1 cellular context compared by ENCODE assay signal in the genomic region with DNA sequence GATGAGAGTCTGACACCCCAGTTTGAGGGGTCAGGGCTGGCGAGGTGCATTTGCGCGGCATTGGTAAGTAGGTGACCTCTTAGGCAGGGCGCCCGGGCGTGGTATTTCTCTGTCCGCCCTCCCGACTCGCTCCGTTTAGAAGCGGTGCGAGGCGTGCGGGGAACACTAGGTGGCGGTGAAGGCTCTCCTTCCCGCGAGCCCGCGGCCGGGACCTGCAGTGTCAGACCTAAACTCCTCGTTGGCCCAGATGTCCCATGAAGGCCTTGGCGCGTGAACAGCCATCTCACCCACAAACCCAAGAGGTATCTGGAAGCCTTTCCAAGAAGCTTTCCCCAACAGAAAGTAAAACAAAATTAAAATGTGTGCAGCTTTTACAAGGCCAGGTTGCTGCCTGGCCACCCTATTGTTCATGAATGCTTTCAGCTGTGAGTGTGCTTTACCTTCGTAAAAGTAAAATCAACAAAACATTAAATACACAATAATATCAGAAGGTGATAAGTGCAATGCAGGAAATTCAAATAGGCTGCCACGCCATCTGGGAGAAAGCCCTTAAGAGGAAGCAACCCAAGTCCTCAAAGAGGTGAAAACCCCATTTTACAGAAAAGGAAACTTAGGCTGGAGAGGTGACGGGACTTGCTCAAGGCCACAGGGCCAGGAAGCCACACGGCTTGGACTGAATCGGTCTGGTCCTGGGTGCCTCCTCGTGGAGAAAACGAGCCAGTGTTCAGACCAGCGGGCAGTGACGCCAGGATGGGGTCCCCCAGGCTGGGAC.
TF ChIP-seq lines count a peak whose summit lies in the region.

No MANE protein-coding gene starts in this region.

TF ChIP-seq in GM12878, 131 proteins besides CTCF, POLR2A, EP300 and RAD21 (continued from another document):
- TF ChIP-seq, protein P1, sequence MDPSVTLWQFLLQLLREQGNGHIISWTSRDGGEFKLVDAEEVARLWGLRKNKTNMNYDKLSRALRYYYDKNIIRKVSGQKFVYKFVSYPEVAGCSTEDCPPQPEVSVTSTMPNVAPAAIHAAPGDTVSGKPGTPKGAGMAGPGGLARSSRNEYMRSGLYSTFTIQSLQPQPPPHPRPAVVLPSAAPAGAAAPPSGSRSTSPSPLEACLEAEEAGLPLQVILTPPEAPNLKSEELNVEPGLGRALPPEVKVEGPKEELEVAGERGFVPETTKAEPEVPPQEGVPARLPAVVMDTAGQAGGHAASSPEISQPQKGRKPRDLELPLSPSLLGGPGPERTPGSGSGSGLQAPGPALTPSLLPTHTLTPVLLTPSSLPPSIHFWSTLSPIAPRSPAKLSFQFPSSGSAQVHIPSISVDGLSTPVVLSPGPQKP (IDR thresholded peaks at IDR 0.05; ENCODE audit: low read depth, low read length): no peak
- TF ChIP-seq, protein P2, sequence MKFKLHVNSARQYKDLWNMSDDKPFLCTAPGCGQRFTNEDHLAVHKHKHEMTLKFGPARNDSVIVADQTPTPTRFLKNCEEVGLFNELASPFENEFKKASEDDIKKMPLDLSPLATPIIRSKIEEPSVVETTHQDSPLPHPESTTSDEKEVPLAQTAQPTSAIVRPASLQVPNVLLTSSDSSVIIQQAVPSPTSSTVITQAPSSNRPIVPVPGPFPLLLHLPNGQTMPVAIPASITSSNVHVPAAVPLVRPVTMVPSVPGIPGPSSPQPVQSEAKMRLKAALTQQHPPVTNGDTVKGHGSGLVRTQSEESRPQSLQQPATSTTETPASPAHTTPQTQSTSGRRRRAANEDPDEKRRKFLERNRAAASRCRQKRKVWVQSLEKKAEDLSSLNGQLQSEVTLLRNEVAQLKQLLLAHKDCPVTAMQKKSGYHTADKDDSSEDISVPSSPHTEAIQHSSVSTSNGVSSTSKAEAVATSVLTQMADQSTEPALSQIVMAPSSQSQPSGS (IDR thresholded peaks at IDR 0.05; ENCODE audit: low read length): no peak
- TF ChIP-seq TCF12 (IDR thresholded peaks at IDR 0.05; ENCODE audit: low read depth, low read length): 0 out of 2 replicates have a peak, but pooled peaks have one; percentile 16
- no peak for TF ChIP-seq CBX5 (IDR thresholded peaks at IDR 0.05; ENCODE audit: low read depth)
- peak; percentile 41; the same call in 1 of the 2 replicates for TF ChIP-seq RUNX3 (IDR thresholded peaks at IDR 0.05; ENCODE audit: low read length)
- TF ChIP-seq JUNB (IDR thresholded peaks at IDR 0.05): no peak
- no peak for TF ChIP-seq SP1 (IDR thresholded peaks at IDR 0.05; ENCODE audit: low read depth, low read length)
- no peak for TF ChIP-seq TCF7 (IDR thresholded peaks at IDR 0.05; ENCODE audit: borderline replicate concordance)
- TF ChIP-seq MXI1 (IDR thresholded peaks at IDR 0.05; ENCODE audit: low read depth, low read length): no peak
- no peak for TF ChIP-seq EED (IDR thresholded peaks at IDR 0.05; ENCODE audit: low read depth)
- no peak for TF ChIP-seq SIN3A (IDR thresholded peaks at IDR 0.05; ENCODE audit: low read depth, low read length)
- TF ChIP-seq HDGF (IDR thresholded peaks at IDR 0.05): 0 out of 2 replicates have a peak, but pooled peaks have one; percentile 15
- 0 out of 2 replicates have a peak, but pooled peaks have one; percentile 46 for TF ChIP-seq STAT3 (IDR thresholded peaks at IDR 0.05; ENCODE audit: low read depth, low read length)
- TF ChIP-seq, protein P3, sequence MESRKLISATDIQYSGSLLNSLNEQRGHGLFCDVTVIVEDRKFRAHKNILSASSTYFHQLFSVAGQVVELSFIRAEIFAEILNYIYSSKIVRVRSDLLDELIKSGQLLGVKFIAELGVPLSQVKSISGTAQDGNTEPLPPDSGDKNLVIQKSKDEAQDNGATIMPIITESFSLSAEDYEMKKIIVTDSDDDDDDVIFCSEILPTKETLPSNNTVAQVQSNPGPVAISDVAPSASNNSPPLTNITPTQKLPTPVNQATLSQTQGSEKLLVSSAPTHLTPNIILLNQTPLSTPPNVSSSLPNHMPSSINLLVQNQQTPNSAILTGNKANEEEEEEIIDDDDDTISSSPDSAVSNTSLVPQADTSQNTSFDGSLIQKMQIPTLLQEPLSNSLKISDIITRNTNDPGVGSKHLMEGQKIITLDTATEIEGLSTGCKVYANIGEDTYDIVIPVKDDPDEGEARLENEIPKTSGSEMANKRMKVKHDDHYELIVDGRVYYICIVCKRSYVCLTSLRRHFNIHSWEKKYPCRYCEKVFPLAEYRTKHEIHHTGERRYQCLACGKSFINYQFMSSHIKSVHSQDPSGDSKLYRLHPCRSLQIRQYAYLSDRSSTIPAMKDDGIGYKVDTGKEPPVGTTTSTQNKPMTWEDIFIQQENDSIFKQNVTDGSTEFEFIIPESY (IDR thresholded peaks at IDR 0.05): no peak
- TF ChIP-seq ZNF217 (IDR thresholded peaks at IDR 0.05): no peak
- TF ChIP-seq, protein P4, sequence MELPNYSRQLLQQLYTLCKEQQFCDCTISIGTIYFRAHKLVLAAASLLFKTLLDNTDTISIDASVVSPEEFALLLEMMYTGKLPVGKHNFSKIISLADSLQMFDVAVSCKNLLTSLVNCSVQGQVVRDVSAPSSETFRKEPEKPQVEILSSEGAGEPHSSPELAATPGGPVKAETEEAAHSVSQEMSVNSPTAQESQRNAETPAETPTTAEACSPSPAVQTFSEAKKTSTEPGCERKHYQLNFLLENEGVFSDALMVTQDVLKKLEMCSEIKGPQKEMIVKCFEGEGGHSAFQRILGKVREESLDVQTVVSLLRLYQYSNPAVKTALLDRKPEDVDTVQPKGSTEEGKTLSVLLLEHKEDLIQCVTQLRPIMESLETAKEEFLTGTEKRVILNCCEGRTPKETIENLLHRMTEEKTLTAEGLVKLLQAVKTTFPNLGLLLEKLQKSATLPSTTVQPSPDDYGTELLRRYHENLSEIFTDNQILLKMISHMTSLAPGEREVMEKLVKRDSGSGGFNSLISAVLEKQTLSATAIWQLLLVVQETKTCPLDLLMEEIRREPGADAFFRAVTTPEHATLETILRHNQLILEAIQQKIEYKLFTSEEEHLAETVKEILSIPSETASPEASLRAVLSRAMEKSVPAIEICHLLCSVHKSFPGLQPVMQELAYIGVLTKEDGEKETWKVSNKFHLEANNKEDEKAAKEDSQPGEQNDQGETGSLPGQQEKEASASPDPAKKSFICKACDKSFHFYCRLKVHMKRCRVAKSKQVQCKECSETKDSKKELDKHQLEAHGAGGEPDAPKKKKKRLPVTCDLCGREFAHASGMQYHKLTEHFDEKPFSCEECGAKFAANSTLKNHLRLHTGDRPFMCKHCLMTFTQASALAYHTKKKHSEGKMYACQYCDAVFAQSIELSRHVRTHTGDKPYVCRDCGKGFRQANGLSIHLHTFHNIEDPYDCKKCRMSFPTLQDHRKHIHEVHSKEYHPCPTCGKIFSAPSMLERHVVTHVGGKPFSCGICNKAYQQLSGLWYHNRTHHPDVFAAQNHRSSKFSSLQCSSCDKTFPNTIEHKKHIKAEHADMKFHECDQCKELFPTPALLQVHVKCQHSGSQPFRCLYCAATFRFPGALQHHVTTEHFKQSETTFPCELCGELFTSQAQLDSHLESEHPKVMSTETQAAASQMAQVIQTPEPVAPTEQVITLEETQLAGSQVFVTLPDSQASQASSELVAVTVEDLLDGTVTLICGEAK (IDR thresholded peaks at IDR 0.05; ENCODE audit: borderline replicate concordance): no peak
- TF ChIP-seq ZNF207 (IDR thresholded peaks at IDR 0.05; ENCODE audit: borderline replicate concordance): 0 out of 2 replicates have a peak, but pooled peaks have one; percentile 41
- peak; percentile 70; the same call in 2 of the 3 replicates for TF ChIP-seq POU2F2 (IDR thresholded peaks at IDR 0.05; ENCODE audit: borderline replicate concordance, low read depth, low read length)
- TF ChIP-seq YY1 (IDR thresholded peaks at IDR 0.05; ENCODE audit: low read depth, low read length): peak; percentile 51; the same call in 1 of the 2 replicates
- 0 out of 2 replicates have a peak, but pooled peaks have one; percentile 36 for TF ChIP-seq LARP7 (IDR thresholded peaks at IDR 0.05)
- no peak for TF ChIP-seq BACH1 (IDR thresholded peaks at IDR 0.05; ENCODE audit: borderline replicate concordance)
- peak; percentile 14; the same call in 1 of the 2 replicates for TF ChIP-seq SMARCA5 (IDR thresholded peaks at IDR 0.05)
- TF ChIP-seq, protein P5, sequence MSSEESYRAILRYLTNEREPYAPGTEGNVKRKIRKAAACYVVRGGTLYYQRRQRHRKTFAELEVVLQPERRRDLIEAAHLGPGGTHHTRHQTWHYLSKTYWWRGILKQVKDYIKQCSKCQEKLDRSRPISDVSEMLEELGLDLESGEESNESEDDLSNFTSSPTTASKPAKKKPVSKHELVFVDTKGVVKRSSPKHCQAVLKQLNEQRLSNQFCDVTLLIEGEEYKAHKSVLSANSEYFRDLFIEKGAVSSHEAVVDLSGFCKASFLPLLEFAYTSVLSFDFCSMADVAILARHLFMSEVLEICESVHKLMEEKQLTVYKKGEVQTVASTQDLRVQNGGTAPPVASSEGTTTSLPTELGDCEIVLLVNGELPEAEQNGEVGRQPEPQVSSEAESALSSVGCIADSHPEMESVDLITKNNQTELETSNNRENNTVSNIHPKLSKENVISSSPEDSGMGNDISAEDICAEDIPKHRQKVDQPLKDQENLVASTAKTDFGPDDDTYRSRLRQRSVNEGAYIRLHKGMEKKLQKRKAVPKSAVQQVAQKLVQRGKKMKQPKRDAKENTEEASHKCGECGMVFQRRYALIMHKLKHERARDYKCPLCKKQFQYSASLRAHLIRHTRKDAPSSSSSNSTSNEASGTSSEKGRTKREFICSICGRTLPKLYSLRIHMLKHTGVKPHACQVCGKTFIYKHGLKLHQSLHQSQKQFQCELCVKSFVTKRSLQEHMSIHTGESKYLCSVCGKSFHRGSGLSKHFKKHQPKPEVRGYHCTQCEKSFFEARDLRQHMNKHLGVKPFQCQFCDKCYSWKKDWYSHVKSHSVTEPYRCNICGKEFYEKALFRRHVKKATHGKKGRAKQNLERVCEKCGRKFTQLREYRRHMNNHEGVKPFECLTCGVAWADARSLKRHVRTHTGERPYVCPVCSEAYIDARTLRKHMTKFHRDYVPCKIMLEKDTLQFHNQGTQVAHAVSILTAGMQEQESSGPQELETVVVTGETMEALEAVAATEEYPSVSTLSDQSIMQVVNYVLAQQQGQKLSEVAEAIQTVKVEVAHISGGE (CRISPR knock-in tag; IDR thresholded peaks at IDR 0.05): no peak
- peak; percentile 77 for TF ChIP-seq SMC3 (IDR thresholded peaks at IDR 0.05; ENCODE audit: borderline replicate concordance, low read length)
- TF ChIP-seq, protein P6, sequence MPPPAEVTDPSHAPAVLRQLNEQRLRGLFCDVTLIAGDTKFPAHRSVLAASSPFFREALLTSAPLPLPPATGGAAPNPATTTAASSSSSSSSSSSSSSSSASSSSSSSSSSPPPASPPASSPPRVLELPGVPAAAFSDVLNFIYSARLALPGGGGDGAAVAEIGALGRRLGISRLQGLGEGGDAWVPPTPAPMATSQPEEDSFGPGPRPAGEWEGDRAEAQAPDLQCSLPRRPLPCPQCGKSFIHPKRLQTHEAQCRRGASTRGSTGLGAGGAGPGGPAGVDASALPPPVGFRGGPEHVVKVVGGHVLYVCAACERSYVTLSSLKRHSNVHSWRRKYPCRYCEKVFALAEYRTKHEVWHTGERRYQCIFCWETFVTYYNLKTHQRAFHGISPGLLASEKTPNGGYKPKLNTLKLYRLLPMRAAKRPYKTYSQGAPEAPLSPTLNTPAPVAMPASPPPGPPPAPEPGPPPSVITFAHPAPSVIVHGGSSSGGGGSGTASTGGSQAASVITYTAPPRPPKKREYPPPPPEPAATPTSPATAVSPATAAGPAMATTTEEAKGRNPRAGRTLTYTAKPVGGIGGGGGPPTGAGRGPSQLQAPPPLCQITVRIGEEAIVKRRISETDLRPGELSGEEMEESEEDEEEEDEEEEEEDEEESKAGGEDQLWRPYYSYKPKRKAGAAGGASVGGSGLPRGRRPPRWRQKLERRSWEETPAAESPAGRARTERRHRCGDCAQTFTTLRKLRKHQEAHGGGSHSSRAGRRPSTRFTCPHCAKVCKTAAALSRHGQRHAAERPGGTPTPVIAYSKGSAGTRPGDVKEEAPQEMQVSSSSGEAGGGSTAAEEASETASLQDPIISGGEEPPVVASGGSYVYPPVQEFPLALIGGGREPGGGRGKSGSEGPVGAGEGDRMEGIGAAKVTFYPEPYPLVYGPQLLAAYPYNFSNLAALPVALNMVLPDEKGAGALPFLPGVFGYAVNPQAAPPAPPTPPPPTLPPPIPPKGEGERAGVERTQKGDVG (CRISPR knock-in tag; IDR thresholded peaks at IDR 0.05): no peak
- TF ChIP-seq DPF2 (IDR thresholded peaks at IDR 0.05): no peak
